ENCODE assay signal across 18 cellular contexts in the genomic region with DNA sequence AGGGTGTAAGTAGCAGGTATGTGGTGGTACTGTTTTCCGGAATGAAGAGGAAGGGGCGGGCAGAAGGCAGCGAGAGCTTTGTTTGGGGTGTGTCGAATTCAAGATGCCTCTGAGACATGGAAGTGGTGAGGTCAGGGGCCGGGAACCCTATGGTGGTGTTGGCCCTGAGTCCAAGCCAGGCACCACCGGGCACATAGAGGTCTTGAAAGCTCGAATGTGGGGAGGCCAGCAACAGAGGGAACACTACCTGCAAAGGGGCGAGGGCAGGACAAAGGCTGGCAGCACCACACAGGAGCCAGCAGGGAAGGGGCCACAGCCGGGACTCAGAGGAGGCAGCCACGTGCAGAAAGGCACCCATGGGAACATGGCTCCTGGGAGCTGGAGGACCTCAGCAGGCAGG. TPM values are rescaled to one million over a fixed set of nuclear protein-coding genes. Genes with fewer than 3 reads are reported as not detected.
DNase-seq lines count a peak whose midpoint lies in the region; ATAC-seq, FAIRE-seq and TF ChIP-seq lines count a peak whose summit lies in the region.
"Had no signal": no experiment of that assay in that cellular context is flagged by ENCODE, and none has a peak within 500 bp of the region (broad histone marks: within the 10 kb centered on the region; RNA-seq: fewer than 3 reads in every experiment).

No MANE protein-coding gene starts in this region.

- H3K4me3 ChIP-seq in H1 (ENCODE audit: extremely low read depth in 1 of 4, insufficient read depth in 2 of 4, low read depth in 3 of 4, low read length in 4 of 4) (no peak overlapping the region), kidney (ENCODE audit: low read length in 2 of 2) (no peak overlapping the region)
- H3K4me3 ChIP-seq: A549, Peyer's patch had no signal

- ATAC-seq in natural killer cell (no peak), T-helper 17 cell (no peak), HG03378 (IDR thresholded peaks at IDR 0.05; ENCODE audit: unreplicated experiment) (no peak)

- no peak overlapping the region for H3K4ac ChIP-seq in H1 (replicated peaks; ENCODE audit: insufficient read length, low read depth, low read length)

- H3K27ac Mint-ChIP-seq in CD14-positive monocyte (peak overlapping the region in 6 of 7 donors; percentile 11 to 90 (median 62)), natural killer cell (no peak overlapping the region), T-helper 17 cell (no peak overlapping the region)

- H3K4me1 Mint-ChIP-seq in CD14-positive monocyte (peaks cover 65% of the 10 kb centered on the region), natural killer cell (peaks cover 0 to 11% of the 10 kb centered on the region in 2 donors), T-helper 17 cell (no peaks in the 10 kb centered on the region)

- H3K27me3 Mint-ChIP-seq in CD14-positive monocyte (ENCODE audit: low read depth in 3 of 3) (peaks cover 0 to 2% (median 0%) of the 10 kb centered on the region in 3 donors), natural killer cell (ENCODE audit: low read depth in 2 of 2) (peaks cover 29 to 38% of the 10 kb centered on the region in 2 donors), T-helper 17 cell (no peaks in the 10 kb centered on the region)

- no peak overlapping the region for H3K18ac ChIP-seq in H1 (ENCODE audit: extremely low read depth, low read length)

- no peak overlapping the region for H4K8ac ChIP-seq in H1 (ENCODE audit: extremely low read depth, insufficient read depth, low read length)

- H2AK5ac ChIP-seq in H1 (ENCODE audit: low read depth, low read length): no peak overlapping the region

- H4K5ac ChIP-seq in H1 (ENCODE audit: insufficient read length, low read depth, low read length): no peak overlapping the region

- TF ChIP-seq EP300 in H1 (IDR thresholded peaks at IDR 0.05; ENCODE audit: borderline replicate concordance in 1 of 2, low read depth in 2 of 2, low read length in 2 of 2): no peak

- H3K56ac ChIP-seq in H1 (replicated peaks; ENCODE audit: insufficient read length, low read depth, low read length): no peak overlapping the region

- H2AFZ ChIP-seq in H1 (ENCODE audit: low read length): no peak overlapping the region

- H3K9ac ChIP-seq in H1 (replicated peaks in 1 of 4; ENCODE audit: extremely low read depth in 1 of 4, low read depth in 3 of 4, low read length in 3 of 4) (no peak overlapping the region), kidney (ENCODE audit: low read length in 2 of 2) (no peak overlapping the region)
- H3K9ac ChIP-seq: KMS-11 had no signal

- H3K23me2 ChIP-seq in H1 (ENCODE audit: low read depth, low read length): no peaks in the 10 kb centered on the region

- no peak overlapping the region for H3K27ac ChIP-seq in H1 (ENCODE audit: low read depth, low read length)
- no peak overlapping the region for H3K27ac ChIP-seq in kidney (ENCODE audit: low read depth in 2 of 2, low read length in 2 of 2)
- H3K27ac ChIP-seq: A549, KMS-11 had no signal

- H3K79me2 ChIP-seq in H1 (ENCODE audit: control insufficient read depth in 1 of 2, insufficient read depth in 2 of 2, low read length in 2 of 2): no peaks in the 10 kb centered on the region

- peaks cover 16 to 22% (median 18%) of the 10 kb centered on the region in 7 donors for H3K9me3 Mint-ChIP-seq in CD14-positive monocyte
- peaks cover 3 to 19% of the 10 kb centered on the region in 2 donors for H3K9me3 Mint-ChIP-seq in natural killer cell

- FAIRE-seq in H1 (lab: Jason Lieb, UNC) (no peak), kidney (lab: Jason Lieb, UNC) (no peak)
- FAIRE-seq: A549 had no signal

- H3K23ac ChIP-seq in H1 (ENCODE audit: insufficient read length): no peak overlapping the region

- CTCF ChIA-PET in H1 (lab: Charles Lee; ENCODE audit: partially characterized antibody): interaction anchor here (0.9 to 2.0 kb wide), 4 partner anchors 13 to 294 kb away, joined by 3 to 5 read pairs (median 4); no protein-coding TSS in a partner anchor

- H2BK120ac ChIP-seq in H1 (replicated peaks; ENCODE audit: low read depth, low read length): no peak overlapping the region

- intact Hi-C loops in CD14-positive monocyte (cut with micrococcal nuclease) (no loop called here), kidney (cut with DNase I) (no loop called here), posterior vena cava (cut with DNase I) (no loop called here), natural killer cell (cut with micrococcal nuclease) (no loop called here)

- no peak for TF ChIP-seq POLR2A in H1 (IDR thresholded peaks at IDR 0.05; ENCODE audit: control extremely low read depth in 1 of 2, low read depth in 2 of 2, low read length in 2 of 2)

- H3K36me3 ChIP-seq in H1 (ENCODE audit: control insufficient read depth in 2 of 4, insufficient read depth in 4 of 4, low read length in 3 of 4): no peaks in the 10 kb centered on the region
- no peaks in the 10 kb centered on the region for H3K36me3 ChIP-seq in kidney (ENCODE audit: control insufficient read depth in 1 of 2, insufficient read depth in 2 of 2, low read length in 2 of 2)
- H3K36me3 ChIP-seq: Peyer's patch had no signal

- H3K4me3 Mint-ChIP-seq in CD14-positive monocyte: peak overlapping the region in 1 of 2 donors; percentile 65
- H3K4me3 Mint-ChIP-seq in natural killer cell: no peak overlapping the region
- H3K4me3 Mint-ChIP-seq in T-helper 17 cell: no peak overlapping the region

- H3K79me1 ChIP-seq in H1 (ENCODE audit: low read depth, low read length): no peaks in the 10 kb centered on the region

- peaks cover 2 to 6% of the 10 kb centered on the region in 2 experiments for H3K9me3 ChIP-seq in H1 (ENCODE audit: insufficient read depth in 2 of 2, low read depth in 1 of 2, low read length in 1 of 2)
- H3K9me3 ChIP-seq in kidney (ENCODE audit: control insufficient read depth in 1 of 2, low read length in 2 of 2): peaks cover 0 to 12% of the 10 kb centered on the region in 2 donors
- H3K9me3 ChIP-seq in T-helper 17 cell (ENCODE audit: control insufficient read depth, low read length, poor library complexity, severe bottlenecking): peaks cover 2% of the 10 kb centered on the region

- 0 out of 2 replicates have a peak overlapping the region, but pooled peaks have one; percentile 61 for H2BK15ac ChIP-seq in H1 (ENCODE audit: low read length)

- H2BK12ac ChIP-seq in H1 (ENCODE audit: low read depth, low read length): no peak overlapping the region

- DNase-seq in CD14-positive monocyte (ENCODE audit: low spot score): no peak
- DNase-seq in H1 (ENCODE audit: low read depth in 1 of 2, low spot score in 2 of 2): no peak
- peak; percentile 55 for DNase-seq in kidney
- peak; percentile 64 for DNase-seq in posterior vena cava (ENCODE audit: low spot score)
- no peak for DNase-seq in natural killer cell
- DNase-seq in T-helper 17 cell: no peak
- DNase-seq in activated CD4-positive, alpha-beta T cell treated with anti-CD3 and anti-CD28 coated beads for 4 hours: no peak
- DNase-seq: DMS79, HCEC 1CT, NCI-H1048, NCI-H1436 treated with DMSO at 0.1 percent for 48 hours, NCI-H2081 treated with DMSO at 0.1 percent for 48 hours, NCI-H510A treated with DMSO at 0.1 percent for 48 hours, Peyer's patch, SHP77 treated with DMSO at 0.1 percent for 48 hours had no signal

- H3K27me3 ChIP-seq in H1 (replicated peaks in 1 of 4; ENCODE audit: control insufficient read depth in 3 of 4, extremely low read depth in 1 of 4, insufficient read depth in 3 of 4, low read length in 3 of 4): peaks cover 0 to 27% (median 13%) of the 10 kb centered on the region in 4 experiments; a peak in 6 of 7 replicates
- H3K27me3 ChIP-seq: Peyer's patch had no signal

- WGBS in H1 (ENCODE audit: extremely low coverage in 1 of 2, insufficient coverage in 1 of 2, insufficient read length in 1 of 2, insufficient replicate concordance in 2 of 2, low coverage in 1 of 2, low lambda C conversion rate in 2 of 2, missing lambda C conversion rate in 1 of 2), 2 experiments: 86% methylated on average over 10 of the region's 10 CpGs; no CpG with 5 or more reads in 1 of the 2 experiments

- POLR2A ChIA-PET in H1 (lab: Charles Lee; ENCODE audit: partially characterized antibody): interaction anchor here (1.0 to 1.3 kb wide), 2 partner anchors 77 to 149 kb away, joined by 3 read pairs; no protein-coding TSS in a partner anchor

- no peak for TF ChIP-seq CTCF in CD14-positive monocyte (IDR thresholded peaks at IDR 0.05)
- TF ChIP-seq CTCF in H1 (IDR thresholded peaks at IDR 0.05; ENCODE audit: control extremely low read depth in 1 of 3, insufficient read depth in 1 of 3, low read depth in 1 of 3, low read length in 3 of 3): no peak
- TF ChIP-seq CTCF in kidney (IDR thresholded peaks at IDR 0.05; ENCODE audit: borderline replicate concordance, extremely low read depth, insufficient read depth): no peak
- TF ChIP-seq CTCF in natural killer cell (IDR thresholded peaks at IDR 0.05): no peak

- no peak overlapping the region for H2BK20ac ChIP-seq in H1 (ENCODE audit: low read length)

- no peak overlapping the region for H3K4me2 ChIP-seq in H1 (ENCODE audit: insufficient read depth in 1 of 2, low read depth in 2 of 2, low read length in 2 of 2)
- H3K4me2 ChIP-seq: A549, KMS-11 had no signal

- H3K36me3 Mint-ChIP-seq in CD14-positive monocyte (peaks cover 23 to 34% of the 10 kb centered on the region in 2 donors), natural killer cell (peaks cover 21% of the 10 kb centered on the region), T-helper 17 cell (ENCODE audit: low read depth) (peaks cover 6% of the 10 kb centered on the region)

- no peaks in the 10 kb centered on the region for H4K20me1 ChIP-seq in H1 (replicated peaks in 1 of 2; ENCODE audit: control insufficient read depth in 1 of 2, insufficient read depth in 2 of 2, low read length in 2 of 2)

- H3K14ac ChIP-seq in H1 (ENCODE audit: insufficient read length): no peak overlapping the region

- H3K4me1 ChIP-seq in H1 (replicated peaks in 1 of 4; ENCODE audit: control insufficient read depth in 3 of 4, insufficient read depth in 4 of 4, low read length in 3 of 4) (peaks cover 2 to 18% (median 8%) of the 10 kb centered on the region in 4 experiments), kidney (ENCODE audit: control insufficient read depth in 1 of 2, insufficient read depth in 1 of 2, low read depth in 1 of 2, low read length in 2 of 2) (peaks cover 0 to 21% of the 10 kb centered on the region in 2 donors)

- TF ChIP-seq RAD21 in H1 (IDR thresholded peaks at IDR 0.05 in 1 of 2, conservative IDR thresholded peaks at IDR 0.05 in 1 of 2; ENCODE audit: low read depth in 2 of 2, low read length in 2 of 2): no peak

- H2BK5ac ChIP-seq in H1 (ENCODE audit: low read depth, low read length): no peak overlapping the region

- no peak overlapping the region for H4K91ac ChIP-seq in H1 (replicated peaks; ENCODE audit: insufficient read length, low read length)

RNA-seq across cellular contexts. Expression of a gene that starts 57.8 kb away (rescaled TPM):
- polyA plus RNA-seq in CD14-positive monocyte (1 to 10 TPM; 3.2 to 4.7 TPM), H1 (2011; rRNA removed) (14.1 and 21.8 TPM in 2 replicates), kidney (ENCODE audit: insufficient read depth, low read depth, low replicate concordance) (192 TPM)
- total RNA-seq in H1 (2021; fragmentation: NEBNext Ultra II Directional; extraction: Animal tissue kit (Norgen Biotek cat#: 25700)): 12.8 and 16.2 TPM in 2 replicates
- polyA plus RNA-seq in H1 (2011; cell fraction: cytosol; rRNA removed): 13.5 TPM
- polyA plus RNA-seq in H1 (2011; cell fraction: nucleus; rRNA removed): 19.1 TPM
- polyA plus RNA-seq in H1 (2012, experiment 1 of 2): 5.5 to 12.0 TPM (median 10.3 TPM) in 4 replicates
- polyA plus RNA-seq in H1 (2012, experiment 2 of 2): 12.8 TPM
- polyA plus RNA-seq in H1 (2013, experiment 1 of 2): 12.8 TPM
- 10.8 TPM for polyA plus RNA-seq in H1 (2013, experiment 2 of 2)
- 1.7 and 2.9 TPM in 2 replicates for polyA minus RNA-seq in H1 (2011; rRNA and poly(A)+ RNA removed)
- 16.9 TPM for polyA minus RNA-seq in H1 (2011; cell fraction: cytosol; rRNA and poly(A)+ RNA removed)
- 23.8 TPM for polyA minus RNA-seq in H1 (2011; cell fraction: nucleus; rRNA and poly(A)+ RNA removed)
- total RNA-seq in kidney (54.8 TPM), posterior vena cava (10 to 100 TPM; 23.6 to 58.8 TPM), natural killer cell (10 to 100 TPM in 1 of 3 donors, 1 to 10 TPM in 2; 2.6 to 27.9 (median 6.3) TPM), T-helper 17 cell (1 to 10 TPM in 1 of 2 donors, under 1 TPM in 1; 0.91 to 2.6 TPM)

Comparison
In these comparisons a context has a peak if more than half of its experiments do, and no peak if none do; other contexts are left out.
1. DNase-seq: peak in kidney (single experiment) and posterior vena cava (single experiment); none in CD14-positive monocyte (single experiment), H1 (0 of 2), natural killer cell (single experiment), T-helper 17 cell (0 of 3) and activated CD4-positive, alpha-beta T cell treated with anti-CD3 and anti-CD28 coated beads for 4 hours (0 of 2).
2. H3K27ac Mint-ChIP-seq: peak in CD14-positive monocyte (6 of 7); none in natural killer cell (0 of 2) and T-helper 17 cell (single experiment).